Comparison of ENCODE assay signal across 25 cellular contexts in genomic region chr9:98230789-98231188, GRCh38. TPM values are rescaled to one million over a fixed set of nuclear protein-coding genes. Genes with fewer than 3 reads are reported as not detected.
A peak's percentile ranks its signal among the peaks of the same experiment; 100 is the strongest.
DNase-seq lines count a peak whose midpoint lies in the region; ATAC-seq and TF ChIP-seq lines count a peak whose summit lies in the region.
"Had no signal": no experiment of that assay in that cellular context is flagged by ENCODE, and none has a peak within 500 bp of the region (broad histone marks: within the 10 kb centered on the region; RNA-seq: fewer than 3 reads in every experiment).

No MANE protein-coding gene starts in this region.

- no peak overlapping the region for H3K9ac ChIP-seq in mammary epithelial cell (ENCODE audit: insufficient read depth, low read length)
- H3K9ac ChIP-seq in colonic mucosa (ENCODE audit: low read depth in 2 of 2, low read length in 2 of 2), result no peak overlapping the region
- H3K9ac ChIP-seq in neuronal stem cell (ENCODE audit: low read depth, low read length, poor library complexity), result no peak overlapping the region
- H3K9ac ChIP-seq: BLaER1 had no signal

- no peaks in the 10 kb centered on the region for H3K9me3 ChIP-seq in mammary epithelial cell (replicated peaks; ENCODE audit: insufficient read depth, low read length)
- H3K9me3 ChIP-seq in colonic mucosa, result no peaks in the 10 kb centered on the region
- H3K9me3 ChIP-seq in neuronal stem cell (replicated peaks in 1 of 2; ENCODE audit: control insufficient read depth in 2 of 2, insufficient read depth in 1 of 2, low read depth in 1 of 2, low read length in 2 of 2), result peaks cover 0 to 3% of the 10 kb centered on the region in 2 donors
- no peaks in the 10 kb centered on the region for H3K9me3 ChIP-seq in CD8-positive, alpha-beta memory T cell (ENCODE audit: low read length)
- H3K9me3 ChIP-seq: BLaER1, gastrocnemius medialis, prostate gland, SJCRH30 had no signal

- no peak for ATAC-seq in naive thymus-derived CD8-positive, alpha-beta T cell
- no peak for ATAC-seq in HG03045 (IDR thresholded peaks at IDR 0.05; ENCODE audit: unreplicated experiment)
- ATAC-seq: activated T-cell treated with anti-CD3 and anti-CD28 coated beads, Interleukin-2, amount 50 U/mL, for 4 hours; gastrocnemius medialis had no signal

- H3K79me2 ChIP-seq in mammary epithelial cell (ENCODE audit: insufficient read depth, low read length), result peaks cover 42% of the 10 kb centered on the region

- no peak overlapping the region for H3K27ac ChIP-seq in mammary epithelial cell (ENCODE audit: insufficient read depth, low read depth, low read length)
- peak overlapping the region; percentile 42 for H3K27ac ChIP-seq in colonic mucosa
- no peak overlapping the region for H3K27ac ChIP-seq in neuronal stem cell (replicated peaks; ENCODE audit: low read length)
- no peak overlapping the region for H3K27ac ChIP-seq in CD8-positive, alpha-beta memory T cell (ENCODE audit: low read depth, low read length)
- H3K27ac ChIP-seq: BLaER1, gastrocnemius medialis, SJCRH30 had no signal

- no peak overlapping the region for H3K18ac ChIP-seq in neuronal stem cell (ENCODE audit: low read length)

- no peak overlapping the region for H2BK5ac ChIP-seq in neuronal stem cell (ENCODE audit: low read length)

- POLR2A ChIA-PET in MCF 10A (lab: Yijun Ruan, JAX), result interaction anchor here (2.9 kb wide), 1 partner anchor 24 kb away, joined by 16 read pairs; the partner anchor contains the start of gene TBC1D2
- POLR2A ChIA-PET in activated CD4-positive, alpha-beta memory T cell treated with anti-CD3 and anti-CD28 coated beads, Interleukin-2, amount 10 ng/mL, durations not matched to agents 7 days and 5 days (lab: Charles Lee), result interaction anchor here (2.2 kb wide), 1 partner anchor 25 kb away, joined by 7 read pairs; the partner anchor contains the start of gene TBC1D2
- POLR2A ChIA-PET in naive thymus-derived CD8-positive, alpha-beta T cell (lab: Charles Lee), result no interaction called here
- POLR2A ChIA-PET in CD8-positive, alpha-beta memory T cell (lab: Charles Lee), result no interaction called here

- intact Hi-C loops in MCF 10A (cut with micrococcal nuclease) (no loop called here), mammary epithelial cell (cut with micrococcal nuclease) (no loop called here), colonic mucosa (cut with DNase I) (no loop called here)

- BruUV-seq in MCF 10A (replicated peaks; lab: Mats Ljungman, UMichigan) (no TSS peak), mammary epithelial cell (replicated peaks; lab: Mats Ljungman, UMichigan) (no TSS peak)

- CTCF ChIA-PET in MCF 10A (lab: Yijun Ruan, JAX) (interaction anchor here (0.9 to 1.8 kb wide), 2 partner anchors 25 to 26 kb away, joined by 3 read pairs; no protein-coding TSS in a partner anchor), mammary epithelial cell (lab: Charles Lee; ENCODE audit: low non-redundant PET) (no interaction called here)
- CTCF ChIA-PET in activated CD4-positive, alpha-beta memory T cell treated with anti-CD3 and anti-CD28 coated beads, Interleukin-2, amount 10 ng/mL, durations not matched to agents 7 days and 5 days (lab: Charles Lee), result interaction anchor here (2.2 kb wide), 1 partner anchor 85 kb away, joined by 5 read pairs; no protein-coding TSS in a partner anchor
- CTCF ChIA-PET in CD8-positive, alpha-beta memory T cell (lab: Charles Lee), result no interaction called here

- H3K4me3 ChIP-seq in mammary epithelial cell (replicated peaks in 1 of 3; ENCODE audit: insufficient read depth in 1 of 3, low read depth in 2 of 3, low read length in 3 of 3) (no peak overlapping the region), colonic mucosa (no peak overlapping the region), neuronal stem cell (ENCODE audit: low read length in 2 of 2) (no peak overlapping the region)
- H3K4me3 ChIP-seq in CD8-positive, alpha-beta memory T cell (ENCODE audit: low read length), result no peak overlapping the region
- H3K4me3 ChIP-seq: BLaER1, dorsolateral prefrontal cortex, gastrocnemius medialis, prostate gland, SJCRH30 had no signal

- H3K36me3 ChIP-seq in mammary epithelial cell (ENCODE audit: insufficient read depth, low read length), result peaks cover 74% of the 10 kb centered on the region
- peaks cover 6% of the 10 kb centered on the region for H3K36me3 ChIP-seq in colonic mucosa
- no peaks in the 10 kb centered on the region for H3K36me3 ChIP-seq in neuronal stem cell (replicated peaks in 1 of 2; ENCODE audit: control insufficient read depth in 2 of 2, insufficient read depth in 2 of 2, low read length in 2 of 2)
- peaks cover 15% of the 10 kb centered on the region for H3K36me3 ChIP-seq in CD8-positive, alpha-beta memory T cell (ENCODE audit: insufficient read depth, low read length)
- H3K36me3 ChIP-seq: prostate gland, SJCRH30 had no signal

- peaks cover 83% of the 10 kb centered on the region for H3K36me3 Mint-ChIP-seq in MCF 10A (ENCODE audit: insufficient read depth, unreplicated experiment)
- peaks cover 26% of the 10 kb centered on the region for H3K36me3 Mint-ChIP-seq in activated CD4-positive, alpha-beta memory T cell treated with anti-CD3 and anti-CD28 coated beads, Interleukin-2, amount 10 ng/mL, durations not matched to agents 7 days and 5 days (ENCODE audit: low read depth)
- H3K36me3 Mint-ChIP-seq in naive thymus-derived CD8-positive, alpha-beta T cell, result peaks cover 0 to 59% (median 16%) of the 10 kb centered on the region in 3 donors
- peaks cover 5 to 77% (median 24%) of the 10 kb centered on the region in 3 donors for H3K36me3 Mint-ChIP-seq in CD8-positive, alpha-beta memory T cell

- H3K4me2 ChIP-seq in mammary epithelial cell (ENCODE audit: insufficient read depth, low read depth, low read length) (no peak overlapping the region), neuronal stem cell (ENCODE audit: insufficient read depth, low read length, poor library complexity, severe bottlenecking) (no peak overlapping the region)
- H3K4me2 ChIP-seq: BLaER1 had no signal

- H3K9me3 Mint-ChIP-seq in MCF 10A (ENCODE audit: unreplicated experiment), result no peaks in the 10 kb centered on the region
- H3K9me3 Mint-ChIP-seq in activated CD4-positive, alpha-beta memory T cell treated with anti-CD3 and anti-CD28 coated beads, Interleukin-2, amount 10 ng/mL, durations not matched to agents 7 days and 5 days, result no peaks in the 10 kb centered on the region
- no peaks in the 10 kb centered on the region for H3K9me3 Mint-ChIP-seq in naive thymus-derived CD8-positive, alpha-beta T cell
- no peaks in the 10 kb centered on the region for H3K9me3 Mint-ChIP-seq in CD8-positive, alpha-beta memory T cell
- H3K9me3 Mint-ChIP-seq: activated T-cell treated with anti-CD3 and anti-CD28 coated beads, Interleukin-2, amount 50 U/mL, for 4 hours; memory B cell; nephron progenitor cell; stimulated activated naive CD8-positive, alpha-beta T cell treated with anti-CD3 and anti-CD28 coated beads, Interleukin-15, Interleukin-2, amounts not matched to agents 100 ng/mL and 50 ng/mL, for 24 hours had no signal

- H2AK5ac ChIP-seq in neuronal stem cell (ENCODE audit: low read depth, low read length), result no peak overlapping the region

- no peak overlapping the region for H2BK15ac ChIP-seq in neuronal stem cell (ENCODE audit: low read length)

- H3K27me3 ChIP-seq in mammary epithelial cell (ENCODE audit: insufficient read depth, low read length) (no peaks in the 10 kb centered on the region), colonic mucosa (no peaks in the 10 kb centered on the region), neuronal stem cell (ENCODE audit: control insufficient read depth in 3 of 3, insufficient read depth in 3 of 3, low read depth in 1 of 3, low read length in 3 of 3) (no peaks in the 10 kb centered on the region)
- H3K27me3 ChIP-seq in CD8-positive, alpha-beta memory T cell (ENCODE audit: insufficient read depth, low read length, poor library complexity, severe bottlenecking), result no peaks in the 10 kb centered on the region
- H3K27me3 ChIP-seq: BLaER1, dorsolateral prefrontal cortex, gastrocnemius medialis, SJCRH30 had no signal

- no peak overlapping the region for H4K8ac ChIP-seq in neuronal stem cell (ENCODE audit: low read depth, low read length)

- no peaks in the 10 kb centered on the region for H3K27me3 Mint-ChIP-seq in MCF 10A (ENCODE audit: insufficient read depth, unreplicated experiment)
- H3K27me3 Mint-ChIP-seq in activated CD4-positive, alpha-beta memory T cell treated with anti-CD3 and anti-CD28 coated beads, Interleukin-2, amount 10 ng/mL, durations not matched to agents 7 days and 5 days, result no peaks in the 10 kb centered on the region
- H3K27me3 Mint-ChIP-seq in naive thymus-derived CD8-positive, alpha-beta T cell, result no peaks in the 10 kb centered on the region
- H3K27me3 Mint-ChIP-seq in CD8-positive, alpha-beta memory T cell, result no peaks in the 10 kb centered on the region
- H3K27me3 Mint-ChIP-seq: memory B cell; stimulated activated naive CD8-positive, alpha-beta T cell treated with anti-CD3 and anti-CD28 coated beads, Interleukin-15, Interleukin-2, amounts not matched to agents 100 ng/mL and 50 ng/mL, for 24 hours had no signal

- TF ChIP-seq CTCF in MCF 10A (IDR thresholded peaks at IDR 0.05; ENCODE audit: unreplicated experiment) (no peak), mammary epithelial cell (conservative IDR thresholded peaks at IDR 0.05 in 1 of 2, IDR thresholded peaks at IDR 0.05 in 1 of 2; ENCODE audit: extremely low read depth in 1 of 2, insufficient read depth in 1 of 2, low read depth in 1 of 2, low read length in 2 of 2) (no peak), colonic mucosa (IDR thresholded peaks at IDR 0.05) (no peak)

- no peaks in the 10 kb centered on the region for H4K20me1 ChIP-seq in mammary epithelial cell (ENCODE audit: insufficient read depth, low read length)
- H4K20me1 ChIP-seq: BLaER1 had no signal

- peak overlapping the region; percentile 50 for H2BK12ac ChIP-seq in neuronal stem cell (ENCODE audit: low read length)

- H3K27ac Mint-ChIP-seq in MCF 10A (ENCODE audit: low read depth, unreplicated experiment), result peak overlapping the region; percentile 61
- no peak overlapping the region for H3K27ac Mint-ChIP-seq in activated CD4-positive, alpha-beta memory T cell treated with anti-CD3 and anti-CD28 coated beads, Interleukin-2, amount 10 ng/mL, durations not matched to agents 7 days and 5 days
- peak overlapping the region in 1 of 10 donors; percentile 45 for H3K27ac Mint-ChIP-seq in naive thymus-derived CD8-positive, alpha-beta T cell
- H3K27ac Mint-ChIP-seq in CD8-positive, alpha-beta memory T cell, result no peak overlapping the region
- H3K27ac Mint-ChIP-seq: memory B cell; stimulated activated naive CD8-positive, alpha-beta T cell treated with anti-CD3 and anti-CD28 coated beads, Interleukin-15, Interleukin-2, amounts not matched to agents 100 ng/mL and 50 ng/mL, for 24 hours had no signal

- no peak overlapping the region for H2AFZ ChIP-seq in mammary epithelial cell (ENCODE audit: low read depth, low read length)
- no peak overlapping the region for H2AFZ ChIP-seq in neuronal stem cell (ENCODE audit: low read length)

- H3K4me1 Mint-ChIP-seq in MCF 10A (ENCODE audit: insufficient read depth, unreplicated experiment), result peaks cover 28% of the 10 kb centered on the region
- peaks cover 2% of the 10 kb centered on the region for H3K4me1 Mint-ChIP-seq in activated CD4-positive, alpha-beta memory T cell treated with anti-CD3 and anti-CD28 coated beads, Interleukin-2, amount 10 ng/mL, durations not matched to agents 7 days and 5 days
- no peaks in the 10 kb centered on the region for H3K4me1 Mint-ChIP-seq in naive thymus-derived CD8-positive, alpha-beta T cell
- H3K4me1 Mint-ChIP-seq in CD8-positive, alpha-beta memory T cell, result no peaks in the 10 kb centered on the region
- H3K4me1 Mint-ChIP-seq: memory B cell had no signal

- H2BK120ac ChIP-seq in neuronal stem cell (ENCODE audit: low read depth, low read length), result no peak overlapping the region

- DNase-seq in MCF 10A (ENCODE audit: unreplicated experiment) (no peak), mammary epithelial cell (no peak), colonic mucosa (no peak), neuronal stem cell (ENCODE audit: low spot score) (no peak)
- no peak for DNase-seq in activated CD4-positive, alpha-beta memory T cell treated with anti-CD3 and anti-CD28 coated beads, Interleukin-2, amount 10 ng/mL, durations not matched to agents 7 days and 5 days
- no peak for DNase-seq in naive thymus-derived CD8-positive, alpha-beta T cell
- no peak for DNase-seq in CD8-positive, alpha-beta memory T cell
- DNase-seq: activated naive CD4-positive, alpha-beta T cell treated with Interleukin-2 at 50 U/mL for 16 hours; activated T-cell treated with anti-CD3 and anti-CD28 coated beads, Interleukin-2, amount 50 U/mL, for 4 hours; dorsolateral prefrontal cortex; gastrocnemius medialis; kidney; MM.1S; NCI-H1694; NCI-H82; nephron progenitor cell; OCI-M1; SJCRH30; stimulated activated CD4-positive, alpha-beta T cell treated with anti-CD3 and anti-CD28 coated beads, Interleukin-2, amount 100 ng/mL, for 24 hours; T-helper 2 cell had no signal

- no peak overlapping the region for H4K91ac ChIP-seq in neuronal stem cell (ENCODE audit: low read depth, low read length, poor library complexity)

- H3K79me1 ChIP-seq in neuronal stem cell (ENCODE audit: low read depth, low read length), result no peaks in the 10 kb centered on the region

- no peak overlapping the region for H3K4ac ChIP-seq in neuronal stem cell (ENCODE audit: low read length)

- no peak overlapping the region for H3K23ac ChIP-seq in neuronal stem cell (ENCODE audit: low read depth, low read length, poor library complexity)

- H3K4me3 Mint-ChIP-seq in MCF 10A (ENCODE audit: unreplicated experiment), result no peak overlapping the region
- no peak overlapping the region for H3K4me3 Mint-ChIP-seq in activated CD4-positive, alpha-beta memory T cell treated with anti-CD3 and anti-CD28 coated beads, Interleukin-2, amount 10 ng/mL, durations not matched to agents 7 days and 5 days
- H3K4me3 Mint-ChIP-seq in naive thymus-derived CD8-positive, alpha-beta T cell, result no peak overlapping the region
- no peak overlapping the region for H3K4me3 Mint-ChIP-seq in CD8-positive, alpha-beta memory T cell
- H3K4me3 Mint-ChIP-seq: activated T-cell treated with anti-CD3 and anti-CD28 coated beads, Interleukin-2, amount 50 U/mL, for 4 hours; memory B cell; nephron progenitor cell; stimulated activated naive CD8-positive, alpha-beta T cell treated with anti-CD3 and anti-CD28 coated beads, Interleukin-15, Interleukin-2, amounts not matched to agents 100 ng/mL and 50 ng/mL, for 24 hours had no signal

- peaks cover 7% of the 10 kb centered on the region for H3K4me1 ChIP-seq in mammary epithelial cell (ENCODE audit: insufficient read depth, low read length)
- peaks cover 4% of the 10 kb centered on the region for H3K4me1 ChIP-seq in colonic mucosa
- H3K4me1 ChIP-seq in neuronal stem cell (ENCODE audit: control insufficient read depth in 2 of 2, insufficient read depth in 1 of 2, low read depth in 1 of 2, low read length in 2 of 2), result peaks cover 0 to 2% of the 10 kb centered on the region in 2 donors
- no peaks in the 10 kb centered on the region for H3K4me1 ChIP-seq in CD8-positive, alpha-beta memory T cell (ENCODE audit: insufficient read depth, low read length)
- H3K4me1 ChIP-seq: prostate gland had no signal

- in situ Hi-C loops in mammary epithelial cell (cut with MboI; ENCODE audit: low sequenced_read_pairs in 2 of 2), result loop anchor here in 1 of 2 donors (25.0 kb wide), 1 partner anchor 218 kb away; no protein-coding TSS in a partner anchor

- dilution Hi-C loops in mammary epithelial cell (cut with HindIII; ENCODE audit: low sequenced_read_pairs), result no loop called here

- 100% methylated on average over 1 of the region's 6 CpGs for WGBS in mammary epithelial cell (ENCODE audit: low coverage, missing lambda C conversion rate)
- no CpG with 5 or more reads among the region's 6 CpGs for WGBS in neuronal stem cell (ENCODE audit: extremely low coverage in 2 of 2, insufficient read length in 2 of 2, insufficient replicate concordance in 1 of 2), 2 donors

- H3K14ac ChIP-seq in neuronal stem cell (ENCODE audit: low read length), result no peak overlapping the region

RNA-seq across cellular contexts. Expression of gene TBC1D2, which starts 24.7 kb away (rescaled TPM):
- total RNA-seq in MCF 10A (2022), result 58.4 and 62.7 TPM in 2 replicates
- 10 to 100 TPM; 86.7 to 98.2 TPM for total RNA-seq in mammary epithelial cell
- 73.1 TPM for polyA plus RNA-seq in mammary epithelial cell
- 68.2 TPM for polyA minus RNA-seq in mammary epithelial cell
- 10 to 100 TPM; 20.1 to 26.9 TPM for total RNA-seq in colonic mucosa
- 0.93 TPM for polyA plus RNA-seq in neuronal stem cell (2013, experiment 1 of 2)
- 0.93 TPM for polyA plus RNA-seq in neuronal stem cell (2013, experiment 2 of 2)
- total RNA-seq in activated CD4-positive, alpha-beta memory T cell treated with anti-CD3 and anti-CD28 coated beads, Interleukin-2, amount 10 ng/mL, durations not matched to agents 7 days and 5 days, result 10 to 100 TPM; 11.0 to 11.9 TPM
- 1 to 10 TPM; 6.3 to 6.9 TPM for total RNA-seq in naive thymus-derived CD8-positive, alpha-beta T cell
- 1 to 10 TPM; 2.0 to 5.9 (median 2.8) TPM for polyA plus RNA-seq in naive thymus-derived CD8-positive, alpha-beta T cell
- total RNA-seq in CD8-positive, alpha-beta memory T cell, result 1 to 10 TPM; 3.3 to 4.8 TPM
- polyA plus RNA-seq in CD8-positive, alpha-beta memory T cell, result 5.6 TPM

RNA-seq across cellular contexts. Expression of gene CORO2A, which starts 38.4 kb away (rescaled TPM):
- total RNA-seq in MCF 10A (2022) (3.4 and 3.9 TPM in 2 replicates), mammary epithelial cell (10 to 100 TPM in 1 of 2 donors, 1 to 10 TPM in 1; 9.7 to 19.7 TPM), colonic mucosa (10 to 100 TPM; 53.8 to 68.1 TPM)
- 17.4 TPM for polyA plus RNA-seq in mammary epithelial cell
- 18.8 TPM for polyA minus RNA-seq in mammary epithelial cell
- 4.3 TPM for polyA plus RNA-seq in neuronal stem cell (2013, experiment 1 of 2)
- 4.5 TPM for polyA plus RNA-seq in neuronal stem cell (2013, experiment 2 of 2)
- 1 to 10 TPM; 7.8 to 8.2 TPM for total RNA-seq in activated CD4-positive, alpha-beta memory T cell treated with anti-CD3 and anti-CD28 coated beads, Interleukin-2, amount 10 ng/mL, durations not matched to agents 7 days and 5 days
- total RNA-seq in naive thymus-derived CD8-positive, alpha-beta T cell, result 10 to 100 TPM in 1 of 2 experiments, 1 to 10 TPM in 1; 10.0 to 10.8 TPM
- polyA plus RNA-seq in naive thymus-derived CD8-positive, alpha-beta T cell, result 10 to 100 TPM in 1 of 3 donors, 1 to 10 TPM in 2; 5.2 to 11.7 (median 9.5) TPM
- 1 to 10 TPM; 5.1 TPM for total RNA-seq in CD8-positive, alpha-beta memory T cell
- polyA plus RNA-seq in CD8-positive, alpha-beta memory T cell, result 11.9 TPM

Comparison
In these comparisons a context has a peak if more than half of its experiments do, and no peak if none do; other contexts are left out.
1. CTCF ChIA-PET loops: an anchor here in MCF 10A (0.9 to 1.8 kb wide) and activated CD4-positive, alpha-beta memory T cell treated with anti-CD3 and anti-CD28 coated beads, Interleukin-2, amount 10 ng/mL, durations not matched to agents 7 days and 5 days (2.2 kb wide); none called in mammary epithelial cell and CD8-positive, alpha-beta memory T cell.
2. POLR2A ChIA-PET loops: an anchor here in MCF 10A (2.9 kb wide) and activated CD4-positive, alpha-beta memory T cell treated with anti-CD3 and anti-CD28 coated beads, Interleukin-2, amount 10 ng/mL, durations not matched to agents 7 days and 5 days (2.2 kb wide); none called in naive thymus-derived CD8-positive, alpha-beta T cell and CD8-positive, alpha-beta memory T cell.